8 cellular contexts compared by ENCODE assay signal in genomic region chr17:41647940-41648410, GRCh38. TPM values are rescaled to one million over a fixed set of nuclear protein-coding genes. Genes with fewer than 3 reads are reported as not detected.
A peak's percentile ranks its signal among the peaks of the same experiment; 100 is the strongest.
DNase-seq lines count a peak whose midpoint lies in the region; ATAC-seq and TF ChIP-seq lines count a peak whose summit lies in the region.

No MANE protein-coding gene starts in this region.

- peak; percentile 72 for TF ChIP-seq CTCF in RWPE1 (conservative IDR thresholded peaks at IDR 0.05; ENCODE audit: low read depth)

- H3K36me3 Mint-ChIP-seq in natural killer cell treated with Interleukin-12 subunit alpha and Interleukin-12 subunit beta and Interleukin-15 and Interleukin-18, amount 100 ng/mL, for 72 hours, result no peaks in the 10 kb centered on the region

- peak; percentile 88 for DNase-seq in KBM-7
- peak; percentile 55 for DNase-seq in RWPE1 (ENCODE audit: low spot score)
- peak; percentile 76 for DNase-seq in activated T-helper 9 cell treated with anti-CD3 and anti-CD28 coated beads, Interleukin-2, amount 50 U/mL, for 16 hours (ENCODE audit: low read depth)
- DNase-seq in fibroblast of the conjunctiva (ENCODE audit: low read depth), result peak; percentile 28
- peak; percentile 89 for DNase-seq in natural killer cell treated with Interleukin-12 subunit alpha and Interleukin-12 subunit beta and Interleukin-15 and Interleukin-18, amount 100 ng/mL, for 72 hours (ENCODE audit: low spot score)
- peak; percentile 56 to 88 (median 82) for DNase-seq in stimulated activated naive CD4-positive, alpha-beta T cell (lab: John Stamatoyannopoulos, UW)

- no peaks in the 10 kb centered on the region for H3K9me3 ChIP-seq in ES-I3 (ENCODE audit: control insufficient read depth, insufficient read depth, low read length)

- H3K9ac ChIP-seq in ES-I3 (ENCODE audit: low read depth, low read length), result peak overlapping the region; percentile 55; the same call in 1 of the 2 replicates

- H3K36me3 ChIP-seq in ES-I3 (ENCODE audit: insufficient read depth, low read length), result no peaks in the 10 kb centered on the region

- peaks cover 6 to 16% of the 10 kb centered on the region in 2 donors for H3K4me1 Mint-ChIP-seq in natural killer cell treated with Interleukin-12 subunit alpha and Interleukin-12 subunit beta and Interleukin-15 and Interleukin-18, amount 100 ng/mL, for 72 hours (ENCODE audit: low read depth in 2 of 2)

- H3K27ac Mint-ChIP-seq in natural killer cell treated with Interleukin-12 subunit alpha and Interleukin-12 subunit beta and Interleukin-15 and Interleukin-18, amount 100 ng/mL, for 72 hours, result no peak overlapping the region

- POLR2A ChIA-PET in RWPE1 (lab: Yijun Ruan, JAX; ENCODE audit: low non-redundant PET), result interaction anchor here (0.5 to 0.6 kb wide), 2 partner anchors 64 to 93 kb away, joined by 3 to 10 read pairs; no protein-coding TSS in a partner anchor

- in situ Hi-C loops in KBM-7 (cut with MboI; ENCODE audit: low pct_unique_long_range_greater_than_20kb, low sequenced_read_pairs), result no loop called here

- H3K9me3 Mint-ChIP-seq in natural killer cell treated with Interleukin-12 subunit alpha and Interleukin-12 subunit beta and Interleukin-15 and Interleukin-18, amount 100 ng/mL, for 72 hours, result no peaks in the 10 kb centered on the region

- H3K27ac ChIP-seq in RWPE1, result peak overlapping the region; percentile 100

- no peaks in the 10 kb centered on the region for H3K27me3 Mint-ChIP-seq in natural killer cell treated with Interleukin-12 subunit alpha and Interleukin-12 subunit beta and Interleukin-15 and Interleukin-18, amount 100 ng/mL, for 72 hours

- peak; percentile 79 to 82 for ATAC-seq in natural killer cell treated with Interleukin-12 subunit alpha and Interleukin-12 subunit beta and Interleukin-15 and Interleukin-18, amount 100 ng/mL, for 72 hours
- no peak for ATAC-seq in GM19452 (IDR thresholded peaks at IDR 0.05; ENCODE audit: unreplicated experiment)

- H3K4me1 ChIP-seq in ES-I3 (ENCODE audit: insufficient read depth, low read length), result peaks cover 5% of the 10 kb centered on the region; the same call in 1 of the 2 replicates

- CTCF ChIA-PET in RWPE1 (lab: Yijun Ruan, JAX), result interaction anchor here (0.6 to 13.5 kb wide), 30 partner anchors 10 to 776 kb away, joined by 3 to 321 read pairs (median 4); partner anchors contain the start of gene KRT9

- peak overlapping the region; percentile 64 for H3K4me3 Mint-ChIP-seq in natural killer cell treated with Interleukin-12 subunit alpha and Interleukin-12 subunit beta and Interleukin-15 and Interleukin-18, amount 100 ng/mL, for 72 hours

RNA-seq across cellular contexts. Expression of gene KRT17, which starts 23.6 kb away (rescaled TPM):
- not detected for total RNA-seq in natural killer cell treated with Interleukin-12 subunit alpha and Interleukin-12 subunit beta and Interleukin-15 and Interleukin-18, amount 100 ng/mL, for 72 hours

RNA-seq across cellular contexts. Expression of gene KRT16, which starts 35.4 kb away (rescaled TPM):
- not detected for total RNA-seq in natural killer cell treated with Interleukin-12 subunit alpha and Interleukin-12 subunit beta and Interleukin-15 and Interleukin-18, amount 100 ng/mL, for 72 hours

RNA-seq across cellular contexts. Expression of gene EIF1, which starts 40.7 kb away (rescaled TPM):
- 1,000 to 10,000 TPM; 1,047 to 1,473 TPM for total RNA-seq in natural killer cell treated with Interleukin-12 subunit alpha and Interleukin-12 subunit beta and Interleukin-15 and Interleukin-18, amount 100 ng/mL, for 72 hours

Comparison
In these comparisons a context has a peak if more than half of its experiments do, and no peak if none do; other contexts are left out.
1. DNase-seq: peak in every context shown above with its lines; median percentile 89 in natural killer cell treated with Interleukin-12 subunit alpha and Interleukin-12 subunit beta and Interleukin-15 and Interleukin-18, amount 100 ng/mL, for 72 hours; 88 in KBM-7; 82 in stimulated activated naive CD4-positive, alpha-beta T cell; 76 in activated T-helper 9 cell treated with anti-CD3 and anti-CD28 coated beads, Interleukin-2, amount 50 U/mL, for 16 hours; 55 in RWPE1; 28 in fibroblast of the conjunctiva.